Comparison of ENCODE assay signal across 7 cellular contexts in genomic region chr2:81670885-81671284, GRCh38.
"Had no signal": no experiment of that assay in that cellular context is flagged by ENCODE, and none has a peak within 500 bp of the region (broad histone marks: within the 10 kb centered on the region; RNA-seq: fewer than 3 reads in every experiment).

No MANE protein-coding gene starts in this region.

- H2AFZ ChIP-seq: GM23338 had no signal

- ATAC-seq: GM23338 had no signal

- H3K9me3 Mint-ChIP-seq: GM23338 had no signal

- H3K4me3 ChIP-seq: GM23338, HAP-1 had no signal

- H3K4me1 ChIP-seq: HAP-1 had no signal

- H3K4me3 Mint-ChIP-seq: GM23338, IgD-negative memory B cell had no signal

- H3K27ac Mint-ChIP-seq: GM23338, IgD-negative memory B cell had no signal

- DNase-seq: H7, Kasumi-1, KG1 had no signal

- H3K27me3 Mint-ChIP-seq: IgD-negative memory B cell had no signal

- H3K36me3 Mint-ChIP-seq: IgD-negative memory B cell had no signal

- H3K9me3 ChIP-seq: HAP-1 had no signal

- H3K36me3 ChIP-seq: HAP-1 had no signal

- H3K4me1 Mint-ChIP-seq: GM23338, IgD-negative memory B cell had no signal

- H3K4me2 ChIP-seq: GM23338 had no signal

- H3K27ac ChIP-seq: HL-60 had no signal
